ENCODE assay signal across 18 cellular contexts in the genomic region with DNA sequence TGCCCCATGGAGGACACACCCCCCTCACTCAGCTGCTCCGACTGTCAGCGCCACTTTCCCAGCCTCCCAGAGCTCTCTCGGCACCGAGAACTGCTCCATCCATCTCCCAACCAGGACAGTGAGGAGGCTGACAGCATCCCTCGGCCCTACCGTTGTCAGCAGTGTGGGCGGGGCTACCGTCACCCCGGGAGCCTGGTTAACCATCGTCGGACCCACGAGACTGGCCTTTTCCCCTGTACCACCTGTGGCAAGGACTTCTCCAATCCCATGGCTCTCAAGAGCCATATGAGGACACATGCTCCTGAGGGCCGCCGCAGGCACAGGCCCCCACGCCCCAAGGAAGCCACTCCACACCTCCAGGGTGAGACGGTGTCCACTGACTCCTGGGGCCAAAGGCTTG. TPM values are rescaled to one million over a fixed set of nuclear protein-coding genes. Genes with fewer than 3 reads are reported as not detected.
A peak's percentile ranks its signal among the peaks of the same experiment; 100 is the strongest.
DNase-seq lines count a peak whose midpoint lies in the region; ATAC-seq and TF ChIP-seq lines count a peak whose summit lies in the region.
"Had no signal": no experiment of that assay in that cellular context is flagged by ENCODE, and none has a peak within 500 bp of the region (broad histone marks: within the 10 kb centered on the region; RNA-seq: fewer than 3 reads in every experiment).

No MANE protein-coding gene starts in this region.

- no peak for TF ChIP-seq CTCF in type B pancreatic cell (conservative IDR thresholded peaks at IDR 0.05)

- no peaks in the 10 kb centered on the region for H3K36me3 Mint-ChIP-seq in activated naive CD8-positive, alpha-beta T cell
- peaks cover 36% of the 10 kb centered on the region for H3K36me3 Mint-ChIP-seq in activated naive CD8-positive, alpha-beta T cell treated with anti-CD3 and anti-CD28 coated beads, Interleukin-2, amount 50 U/mL, for 24 hours (ENCODE audit: low read depth)
- H3K36me3 Mint-ChIP-seq in T-cell: peaks cover 26% of the 10 kb centered on the region
- H3K36me3 Mint-ChIP-seq in immature natural killer cell: peaks cover 0 to 8% (median 4%) of the 10 kb centered on the region in 3 donors
- peaks cover 11% of the 10 kb centered on the region for H3K36me3 Mint-ChIP-seq in type B pancreatic cell

- CTCF ChIA-PET in T-cell (lab: Charles Lee): no interaction called here

- no peaks in the 10 kb centered on the region for H3K27me3 Mint-ChIP-seq in activated naive CD8-positive, alpha-beta T cell
- no peaks in the 10 kb centered on the region for H3K27me3 Mint-ChIP-seq in activated naive CD8-positive, alpha-beta T cell treated with anti-CD3 and anti-CD28 coated beads, Interleukin-2, amount 50 U/mL, for 24 hours
- H3K27me3 Mint-ChIP-seq in T-cell (no peaks in the 10 kb centered on the region), immature natural killer cell (ENCODE audit: low read depth in 3 of 3) (peaks cover 3 to 20% (median 15%) of the 10 kb centered on the region in 3 donors), type B pancreatic cell (no peaks in the 10 kb centered on the region)

- no peaks in the 10 kb centered on the region for H3K9me3 Mint-ChIP-seq in activated naive CD8-positive, alpha-beta T cell (ENCODE audit: low read depth)
- H3K9me3 Mint-ChIP-seq in activated naive CD8-positive, alpha-beta T cell treated with anti-CD3 and anti-CD28 coated beads, Interleukin-2, amount 50 U/mL, for 24 hours: no peaks in the 10 kb centered on the region
- H3K9me3 Mint-ChIP-seq in T-cell (no peaks in the 10 kb centered on the region), immature natural killer cell (no peaks in the 10 kb centered on the region), type B pancreatic cell (no peaks in the 10 kb centered on the region)

- H3K27ac Mint-ChIP-seq in activated naive CD8-positive, alpha-beta T cell: no peak overlapping the region
- H3K27ac Mint-ChIP-seq in activated naive CD8-positive, alpha-beta T cell treated with anti-CD3 and anti-CD28 coated beads, Interleukin-2, amount 50 U/mL, for 24 hours: no peak overlapping the region
- no peak overlapping the region for H3K27ac Mint-ChIP-seq in T-cell
- H3K27ac Mint-ChIP-seq in immature natural killer cell: peak overlapping the region in 5 of 6 donors; percentile 45 to 99 (median 96)
- no peak overlapping the region for H3K27ac Mint-ChIP-seq in type B pancreatic cell

- POLR2A ChIA-PET in T-cell (lab: Charles Lee): no interaction called here

- DNase-seq in activated naive CD8-positive, alpha-beta T cell treated with anti-CD3 and anti-CD28 coated beads, Interleukin-2, amount 50 U/mL, for 24 hours: no peak
- DNase-seq in T-cell (no peak), immature natural killer cell (no peak), type B pancreatic cell (ENCODE audit: extremely low spot score, unreplicated experiment) (no peak), HUDEP-2 (lab: John Stamatoyannopoulos, UW; ENCODE audit: unreplicated experiment in 76 of 76) (no peak), GM03348 (ENCODE audit: low spot score) (no peak)
- DNase-seq: GDM1; KBM-7; left colon; NCI-H2029 treated with DMSO at 0.1 percent for 48 hours; stimulated activated naive CD8-positive, alpha-beta T cell treated with anti-CD3 and anti-CD28 coated beads, Interleukin-15, Interleukin-2, amounts not matched to agents 100 U/mL and 50 U/mL, for 24 hours; SW 1271; WERI-Rb-1 had no signal

- peak overlapping the region; percentile 27 for H3K4me3 Mint-ChIP-seq in activated naive CD8-positive, alpha-beta T cell
- no peak overlapping the region for H3K4me3 Mint-ChIP-seq in activated naive CD8-positive, alpha-beta T cell treated with anti-CD3 and anti-CD28 coated beads, Interleukin-2, amount 50 U/mL, for 24 hours
- H3K4me3 Mint-ChIP-seq in T-cell (peak overlapping the region in 2 of 3 donors; percentile 6 to 92), immature natural killer cell (peak overlapping the region in 2 of 5 donors; percentile 45 to 52), type B pancreatic cell (peak overlapping the region; percentile 75)

- no peak for ATAC-seq in activated naive CD8-positive, alpha-beta T cell treated with anti-CD3 and anti-CD28 coated beads, Interleukin-2, amount 50 U/mL, for 24 hours
- ATAC-seq in T-cell (replicated peaks in 1 of 4): no peak
- ATAC-seq in GM18907 (IDR thresholded peaks at IDR 0.05; ENCODE audit: unreplicated experiment): no peak
- ATAC-seq: esophagus mucosa; gastroesophageal sphincter; left colon; right lobe of liver; stimulated activated naive CD8-positive, alpha-beta T cell treated with anti-CD3 and anti-CD28 coated beads, Interleukin-15, Interleukin-2, amounts not matched to agents 100 U/mL and 50 U/mL, for 24 hours had no signal

- peaks cover 33% of the 10 kb centered on the region for H3K4me1 Mint-ChIP-seq in activated naive CD8-positive, alpha-beta T cell (ENCODE audit: low read depth)
- H3K4me1 Mint-ChIP-seq in activated naive CD8-positive, alpha-beta T cell treated with anti-CD3 and anti-CD28 coated beads, Interleukin-2, amount 50 U/mL, for 24 hours: peaks cover 42% of the 10 kb centered on the region
- peaks cover 44 to 53% (median 50%) of the 10 kb centered on the region in 3 donors for H3K4me1 Mint-ChIP-seq in T-cell
- peaks cover 50 to 58% of the 10 kb centered on the region in 2 donors for H3K4me1 Mint-ChIP-seq in immature natural killer cell
- peaks cover 21% of the 10 kb centered on the region for H3K4me1 Mint-ChIP-seq in type B pancreatic cell (ENCODE audit: unreplicated experiment)

RNA-seq across cellular contexts. Expression of gene ZNF646, which starts 2.1 kb away (rescaled TPM):
- total RNA-seq in T-cell: 10 to 100 TPM; 21.1 to 47.7 (median 44.1) TPM
- polyA plus RNA-seq in immature natural killer cell: 10 to 100 TPM in 1 of 3 donors, 1 to 10 TPM in 1, under 1 TPM in 1; 0.93 to 11.5 (median 2.5) TPM
- 21.0 and 27.2 TPM in 2 replicates for total RNA-seq in type B pancreatic cell (ENCODE audit: low replicate concordance)

RNA-seq across cellular contexts. Expression of gene ZNF668, which starts 2.3 kb away (rescaled TPM):
- 10 to 100 TPM; 12.3 to 14.4 (median 14.3) TPM for total RNA-seq in T-cell
- 10 to 100 TPM in 2 of 3 donors, 1 to 10 TPM in 1; 6.8 to 17.2 (median 10.1) TPM for polyA plus RNA-seq in immature natural killer cell
- 10.5 and 13.4 TPM in 2 replicates for total RNA-seq in type B pancreatic cell (ENCODE audit: low replicate concordance)

RNA-seq across cellular contexts. Expression of gene PRSS53, which starts 12.4 kb away (rescaled TPM):
- total RNA-seq in T-cell: 10 to 100 TPM in 3 of 5 donors, 1 to 10 TPM in 2; 4.5 to 15.3 (median 13.1) TPM
- polyA plus RNA-seq in immature natural killer cell: 1 to 10 TPM in 1 of 3 donors, under 1 TPM in 2; 0.27 to 1.4 (median 0.63) TPM
- 3.5 and 5.1 TPM in 2 replicates for total RNA-seq in type B pancreatic cell (ENCODE audit: low replicate concordance)

RNA-seq across cellular contexts. Expression of gene VKORC1, which starts 18.3 kb away (rescaled TPM):
- total RNA-seq in T-cell (10 to 100 TPM; 31.8 to 66.4 (median 56.9) TPM), type B pancreatic cell (ENCODE audit: low replicate concordance) (70.1 and 78.9 TPM in 2 replicates)
- 100 to 1,000 TPM; 114 to 164 (median 116) TPM for polyA plus RNA-seq in immature natural killer cell

RNA-seq across cellular contexts. Expression of gene BCKDK, which starts 31.9 kb away (rescaled TPM):
- 10 to 100 TPM in 3 of 5 donors, 1 to 10 TPM in 2; 7.6 to 21.3 (median 19.3) TPM for total RNA-seq in T-cell
- polyA plus RNA-seq in immature natural killer cell: 10 to 100 TPM; 21.4 to 50.3 (median 30.1) TPM
- 38.5 and 44.5 TPM in 2 replicates for total RNA-seq in type B pancreatic cell (ENCODE audit: low replicate concordance)

Comparison
In these comparisons a context has a peak if more than half of its experiments do, and no peak if none do; other contexts are left out.
1. H3K27ac Mint-ChIP-seq: peak in immature natural killer cell (5 of 6); none in activated naive CD8-positive, alpha-beta T cell (single experiment), activated naive CD8-positive, alpha-beta T cell treated with anti-CD3 and anti-CD28 coated beads, Interleukin-2, amount 50 U/mL, for 24 hours (single experiment), T-cell (0 of 2) and type B pancreatic cell (single experiment).